Comparison of ENCODE assay signal across 25 cellular contexts in the genomic region with DNA sequence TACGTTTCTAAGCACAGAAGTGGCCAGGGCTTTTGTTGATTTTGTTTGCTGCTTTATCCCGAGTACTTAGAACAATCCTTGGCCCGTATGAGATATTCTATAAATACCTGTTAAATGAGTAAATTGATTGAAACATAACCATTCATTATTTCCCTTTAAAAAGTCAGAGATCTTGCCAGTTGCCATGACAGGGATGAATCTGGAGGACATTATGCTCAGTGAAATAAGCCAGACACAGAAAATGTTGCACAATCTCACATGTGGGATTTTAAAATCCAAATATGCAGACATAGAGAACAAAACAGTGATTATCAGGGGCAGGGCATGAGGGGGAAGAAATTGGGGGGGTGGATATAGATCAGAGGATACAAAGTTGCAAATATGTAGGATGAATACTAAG.
"Had no signal": no experiment of that assay in that cellular context is flagged by ENCODE, and none has a peak within 500 bp of the region (broad histone marks: within the 10 kb centered on the region; RNA-seq: fewer than 3 reads in every experiment).

No MANE protein-coding gene starts in this region.

- DNase-seq: colonic mucosa; effector CD8-positive, alpha-beta T cell; endodermal cell; foreskin keratinocyte; glutamatergic neuron; heart right ventricle; hippocampal formation; immature natural killer cell; islet precursor cell; kidney glomerular epithelial cell; left colon; mucosa of descending colon; naive B cell; pancreas; spleen; stimulated activated naive B cell treated with anti-CD40 and anti-IgM and Interleukin-4, amounts not matched to agents 10 μg/mL and 1 μg/mL and 100 μg/mL, for 72 hours; transverse colon; upper lobe of right lung; uterus had no signal

- H3K4me1 ChIP-seq: colonic mucosa, foreskin keratinocyte, heart right ventricle, pancreas, spleen, transverse colon, upper lobe of right lung, uterus had no signal

- H3K9me3 ChIP-seq: colonic mucosa, heart right ventricle, mucosa of descending colon, neutrophil, pancreas, transverse colon, upper lobe of right lung, uterus had no signal

- ATAC-seq: esophagus mucosa; foreskin keratinocyte; left colon; mucosa of descending colon; natural killer cell treated with Interleukin-12 subunit alpha and Interleukin-12 subunit beta and Interleukin-15 and Interleukin-18, amount 100 ng/mL, for 72 hours; pancreas; stimulated activated naive B cell treated with anti-CD40 and anti-IgM and Interleukin-4, amounts not matched to agents 10 μg/mL and 1 μg/mL and 100 μg/mL, for 72 hours; upper lobe of right lung had no signal

- H3K36me3 ChIP-seq: colonic mucosa, heart right ventricle, neutrophil, pancreas, spleen, transverse colon, upper lobe of right lung, uterus had no signal

- H3K27ac ChIP-seq: colonic mucosa, epithelial cell of prostate, foreskin keratinocyte, heart right ventricle, neutrophil, pancreas, skin epidermis, spleen, transverse colon, upper lobe of right lung, uterus had no signal

- H3K4me3 ChIP-seq: colonic mucosa, heart right ventricle, lung, mucosa of descending colon, pancreas, skin epidermis, spleen, transverse colon, upper lobe of right lung, uterus had no signal

- H3K27me3 ChIP-seq: colonic mucosa, foreskin keratinocyte, heart right ventricle, neutrophil, pancreas, spleen, transverse colon, upper lobe of right lung, uterus had no signal
